Comparison of ENCODE assay signal across 21 cellular contexts in genomic region chr4:176259330-176260090, GRCh38. TPM values are rescaled to one million over a fixed set of nuclear protein-coding genes. Genes with fewer than 3 reads are reported as not detected.
DNase-seq lines count a peak whose midpoint lies in the region; ATAC-seq and TF ChIP-seq lines count a peak whose summit lies in the region.
"Had no signal": no experiment of that assay in that cellular context is flagged by ENCODE, and none has a peak within 500 bp of the region (broad histone marks: within the 10 kb centered on the region; RNA-seq: fewer than 3 reads in every experiment).

No MANE protein-coding gene starts in this region.

- no peak overlapping the region for H3K9ac ChIP-seq in neural cell (ENCODE audit: low read length)

- H4K20me1 ChIP-seq in neural cell (ENCODE audit: insufficient read depth) = no peaks in the 10 kb centered on the region

- H3K79me2 ChIP-seq in neural cell (replicated peaks; ENCODE audit: insufficient read depth, low read length) = no peaks in the 10 kb centered on the region

- peak overlapping the region; percentile 27 for H3K27ac ChIP-seq in neural cell (ENCODE audit: low read length)
- H3K27ac ChIP-seq: coronary artery, HL-60, left lung, ovary had no signal

- H3K36me3 ChIP-seq in neural cell (ENCODE audit: insufficient read depth, low read length) (no peaks in the 10 kb centered on the region), HAP-1 (replicated peaks) (no peaks in the 10 kb centered on the region)
- H3K36me3 ChIP-seq: left lung, ovary had no signal

- H3K9me3 ChIP-seq in neural cell (ENCODE audit: low read length) (no peaks in the 10 kb centered on the region), HAP-1 (no peaks in the 10 kb centered on the region)
- H3K9me3 ChIP-seq: left lung, ovary had no signal

- peak; percentile 80 for DNase-seq in AG10803 (ENCODE audit: low read depth)
- DNase-seq in LHCN-M2 (ENCODE audit: low read depth) = peak; percentile 80
- peak; percentile 72 for DNase-seq in choroid plexus epithelial cell (ENCODE audit: low read depth)
- no peak for DNase-seq in HAP-1 (ENCODE audit: low spot score in 2 of 2)
- DNase-seq in GM19240 (ENCODE audit: insufficient read length, low spot score) = no peak
- DNase-seq: activated CD8-positive, alpha-beta memory T cell treated with anti-CD3 and anti-CD28 coated beads for 24 hours; activated naive CD4-positive, alpha-beta T cell treated with anti-CD3 and anti-CD28 coated beads, Interleukin-2, amount 10 ng/mL, durations not matched to agents 7 days and 5 days; CD4-positive, alpha-beta T cell; GDM1; left lung; NCI-H1092; NCI-H526 treated with DMSO at 0.1 percent for 48 hours; ovary; stimulated activated CD4-positive, alpha-beta T cell treated with anti-CD3 and anti-CD28 coated beads, Interleukin-1b, Interleukin-23, amount 100 ng/mL, for 48 hours had no signal

- H3K4me2 ChIP-seq in neural cell (ENCODE audit: low read length) = no peak overlapping the region

- no peaks in the 10 kb centered on the region for H3F3A ChIP-seq in neural cell (ENCODE audit: insufficient read depth, low read length, poor library complexity, severe bottlenecking)

- no peak overlapping the region for H3K4me3 ChIP-seq in AG10803 (ENCODE audit: low read length)
- no peak overlapping the region for H3K4me3 ChIP-seq in choroid plexus epithelial cell (ENCODE audit: low read depth, low read length)
- H3K4me3 ChIP-seq in neural cell (ENCODE audit: low read length) = no peak overlapping the region
- no peak overlapping the region for H3K4me3 ChIP-seq in HAP-1
- H3K4me3 ChIP-seq: coronary artery, left lung, ovary had no signal

- H3K4me1 ChIP-seq in HAP-1 = peaks cover 11% of the 10 kb centered on the region
- H3K4me1 ChIP-seq: left lung had no signal

- TF ChIP-seq POLR2A in GM18505 (IDR thresholded peaks at IDR 0.05; ENCODE audit: borderline replicate concordance, extremely low read depth, insufficient read depth, insufficient read length) = no peak

- peak; percentile 19 for TF ChIP-seq EP300 in neural cell (conservative IDR thresholded peaks at IDR 0.05; ENCODE audit: poor library complexity, severe bottlenecking)

- no peak overlapping the region for H2AFZ ChIP-seq in neural cell (ENCODE audit: low read depth, low read length)

- no peaks in the 10 kb centered on the region for H3K9me2 ChIP-seq in neural cell (ENCODE audit: insufficient read depth, low read length)

- no peak for TF ChIP-seq RAD21 in neural cell (conservative IDR thresholded peaks at IDR 0.05)

- ATAC-seq in GM18517 (IDR thresholded peaks at IDR 0.05; ENCODE audit: unreplicated experiment) (no peak), GM18505 (IDR thresholded peaks at IDR 0.05; ENCODE audit: unreplicated experiment) (no peak)
- ATAC-seq: left lung; Right ventricle myocardium inferior; stimulated activated effector memory CD8-positive, alpha-beta T cell treated with anti-CD3 and anti-CD28 coated beads, Interleukin-12 subunit alpha, Interleukin-12 subunit beta, amount 100 ng/mL, for 72 hours had no signal

- TF ChIP-seq CTCF in AG10803 (conservative IDR thresholded peaks at IDR 0.05; ENCODE audit: low read length) (no peak), choroid plexus epithelial cell (conservative IDR thresholded peaks at IDR 0.05; ENCODE audit: low read depth, low read length) (no peak), neural cell (IDR thresholded peaks at IDR 0.05; ENCODE audit: poor library complexity, severe bottlenecking) (no peak)

- no peaks in the 10 kb centered on the region for H3K27me3 ChIP-seq in neural cell (ENCODE audit: insufficient read depth, low read depth, low read length)
- H3K27me3 ChIP-seq in HAP-1 (ENCODE audit: low read depth) = no peaks in the 10 kb centered on the region
- H3K27me3 ChIP-seq: left lung, ovary had no signal

- in situ Hi-C loops in HAP-1 (cut with MboI; ENCODE audit: low sequenced_read_pairs) = no loop called here

TF ChIP-seq in neural cell, 6 proteins besides CTCF, POLR2A, EP300 and RAD21:
- TF ChIP-seq REST (IDR thresholded peaks at IDR 0.05; ENCODE audit: borderline replicate concordance) = no peak
- TF ChIP-seq EZH2 (IDR thresholded peaks at IDR 0.05; ENCODE audit: borderline replicate concordance, insufficient read depth, low read length, poor library complexity, severe bottlenecking) = no peak
- no peak for TF ChIP-seq MXI1 (conservative IDR thresholded peaks at IDR 0.05; ENCODE audit: poor library complexity, severe bottlenecking)
- TF ChIP-seq POLR2AphosphoS5 (IDR thresholded peaks at IDR 0.05) = no peak

RNA-seq across cellular contexts. Expression of gene ASB5, which starts 9.5 kb away (rescaled TPM):
- 619 and 636 TPM in 2 replicates for total RNA-seq in LHCN-M2 (2014; rRNA removed)
- polyA plus RNA-seq in LHCN-M2 (2012) = 307 TPM
- polyA plus RNA-seq in neural cell = 1.8 TPM in 1 of 2 replicates, not detected in the other
- polyA minus RNA-seq in neural cell = 0.24 TPM in 1 of 2 replicates, not detected in the other
- total RNA-seq: CD4-positive, alpha-beta T cell; left lung had no signal

Comparison
In these comparisons a context has a peak if more than half of its experiments do, and no peak if none do; other contexts are left out.
1. DNase-seq: peak in AG10803 (single experiment), LHCN-M2 (single experiment) and choroid plexus epithelial cell (single experiment); none in HAP-1 (0 of 2) and GM19240 (single experiment).